In genomic region chr5:123215929-123216702, GRCh38 we compare ENCODE assay signal across 1 cellular context.
TF ChIP-seq lines count a peak whose summit lies in the region.

No MANE protein-coding gene starts in this region.

TF ChIP-seq in SK-N-SH, 30 proteins besides CTCF, POLR2A, EP300 and RAD21 (continued from another document):
- TF ChIP-seq JUND (IDR thresholded peaks at IDR 0.05) (no peak), POLR2AphosphoS5 (IDR thresholded peaks at IDR 0.05; ENCODE audit: low read depth, low read length) (no peak), EZH2phosphoT487 (IDR thresholded peaks at IDR 0.05; ENCODE audit: borderline replicate concordance, low read depth) (no peak), GABPA (IDR thresholded peaks at IDR 0.05; ENCODE audit: low read depth) (no peak), TCF12 (IDR thresholded peaks at IDR 0.05) (no peak), RFX5 (IDR thresholded peaks at IDR 0.05; ENCODE audit: low read length) (no peak), PBX3 (IDR thresholded peaks at IDR 0.05) (no peak), CHD2 (IDR thresholded peaks at IDR 0.05; ENCODE audit: low read length, partially characterized antibody) (no peak), FOXM1 (IDR thresholded peaks at IDR 0.05; ENCODE audit: low read depth) (no peak), FOXJ3 (CRISPR knock-in tag; IDR thresholded peaks at IDR 0.05) (no peak), TEAD4 (IDR thresholded peaks at IDR 0.05; ENCODE audit: borderline replicate concordance, insufficient read depth) (no peak), YY1 (IDR thresholded peaks at IDR 0.05; ENCODE audit: low read depth) (no peak)
- TF ChIP-seq, protein P1, sequence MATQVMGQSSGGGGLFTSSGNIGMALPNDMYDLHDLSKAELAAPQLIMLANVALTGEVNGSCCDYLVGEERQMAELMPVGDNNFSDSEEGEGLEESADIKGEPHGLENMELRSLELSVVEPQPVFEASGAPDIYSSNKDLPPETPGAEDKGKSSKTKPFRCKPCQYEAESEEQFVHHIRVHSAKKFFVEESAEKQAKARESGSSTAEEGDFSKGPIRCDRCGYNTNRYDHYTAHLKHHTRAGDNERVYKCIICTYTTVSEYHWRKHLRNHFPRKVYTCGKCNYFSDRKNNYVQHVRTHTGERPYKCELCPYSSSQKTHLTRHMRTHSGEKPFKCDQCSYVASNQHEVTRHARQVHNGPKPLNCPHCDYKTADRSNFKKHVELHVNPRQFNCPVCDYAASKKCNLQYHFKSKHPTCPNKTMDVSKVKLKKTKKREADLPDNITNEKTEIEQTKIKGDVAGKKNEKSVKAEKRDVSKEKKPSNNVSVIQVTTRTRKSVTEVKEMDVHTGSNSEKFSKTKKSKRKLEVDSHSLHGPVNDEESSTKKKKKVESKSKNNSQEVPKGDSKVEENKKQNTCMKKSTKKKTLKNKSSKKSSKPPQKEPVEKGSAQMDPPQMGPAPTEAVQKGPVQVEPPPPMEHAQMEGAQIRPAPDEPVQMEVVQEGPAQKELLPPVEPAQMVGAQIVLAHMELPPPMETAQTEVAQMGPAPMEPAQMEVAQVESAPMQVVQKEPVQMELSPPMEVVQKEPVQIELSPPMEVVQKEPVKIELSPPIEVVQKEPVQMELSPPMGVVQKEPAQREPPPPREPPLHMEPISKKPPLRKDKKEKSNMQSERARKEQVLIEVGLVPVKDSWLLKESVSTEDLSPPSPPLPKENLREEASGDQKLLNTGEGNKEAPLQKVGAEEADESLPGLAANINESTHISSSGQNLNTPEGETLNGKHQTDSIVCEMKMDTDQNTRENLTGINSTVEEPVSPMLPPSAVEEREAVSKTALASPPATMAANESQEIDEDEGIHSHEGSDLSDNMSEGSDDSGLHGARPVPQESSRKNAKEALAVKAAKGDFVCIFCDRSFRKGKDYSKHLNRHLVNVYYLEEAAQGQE (IDR thresholded peaks at IDR 0.05; ENCODE audit: low read depth, low read length) = no peak
- TF ChIP-seq, protein P2, sequence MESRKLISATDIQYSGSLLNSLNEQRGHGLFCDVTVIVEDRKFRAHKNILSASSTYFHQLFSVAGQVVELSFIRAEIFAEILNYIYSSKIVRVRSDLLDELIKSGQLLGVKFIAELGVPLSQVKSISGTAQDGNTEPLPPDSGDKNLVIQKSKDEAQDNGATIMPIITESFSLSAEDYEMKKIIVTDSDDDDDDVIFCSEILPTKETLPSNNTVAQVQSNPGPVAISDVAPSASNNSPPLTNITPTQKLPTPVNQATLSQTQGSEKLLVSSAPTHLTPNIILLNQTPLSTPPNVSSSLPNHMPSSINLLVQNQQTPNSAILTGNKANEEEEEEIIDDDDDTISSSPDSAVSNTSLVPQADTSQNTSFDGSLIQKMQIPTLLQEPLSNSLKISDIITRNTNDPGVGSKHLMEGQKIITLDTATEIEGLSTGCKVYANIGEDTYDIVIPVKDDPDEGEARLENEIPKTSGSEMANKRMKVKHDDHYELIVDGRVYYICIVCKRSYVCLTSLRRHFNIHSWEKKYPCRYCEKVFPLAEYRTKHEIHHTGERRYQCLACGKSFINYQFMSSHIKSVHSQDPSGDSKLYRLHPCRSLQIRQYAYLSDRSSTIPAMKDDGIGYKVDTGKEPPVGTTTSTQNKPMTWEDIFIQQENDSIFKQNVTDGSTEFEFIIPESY (IDR thresholded peaks at IDR 0.05; ENCODE audit: borderline replicate concordance, low read depth) = no peak
